In the genomic region with DNA sequence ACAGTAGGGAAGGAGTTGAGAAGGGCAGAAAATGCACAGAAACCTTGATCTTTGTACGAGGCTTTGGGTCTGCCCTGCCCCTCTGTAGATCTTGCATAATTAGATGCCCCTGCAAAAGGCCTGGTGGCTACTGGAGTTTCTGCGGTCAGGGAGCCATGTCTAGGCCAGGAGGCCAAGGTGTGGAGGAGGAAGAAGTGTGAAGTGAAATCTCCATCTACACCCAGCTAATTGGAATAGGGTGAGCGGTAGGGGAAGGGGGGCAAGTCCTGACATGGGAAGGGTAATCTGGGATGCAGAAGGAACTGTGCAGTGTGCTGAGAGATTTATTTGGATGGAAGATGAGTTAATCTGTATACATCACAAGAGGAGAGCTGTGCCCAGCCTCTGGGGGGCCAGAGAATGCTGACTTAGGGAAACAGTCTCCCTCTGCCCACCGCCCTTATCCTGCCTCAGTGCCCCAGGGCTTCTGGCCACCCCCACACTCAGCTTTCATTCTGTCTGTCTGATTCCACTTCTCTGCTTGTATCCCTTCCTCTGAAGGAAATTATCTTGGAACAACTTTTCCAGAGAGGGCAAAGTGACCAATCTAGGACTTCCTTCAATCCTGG, we compare ENCODE assay signal across 22 cellular contexts. TPM values are rescaled to one million over a fixed set of nuclear protein-coding genes. Genes with fewer than 3 reads are reported as not detected.
"Had no signal": no experiment of that assay in that cellular context is flagged by ENCODE, and none has a peak within 500 bp of the region (broad histone marks: within the 10 kb centered on the region; RNA-seq: fewer than 3 reads in every experiment).

No MANE protein-coding gene starts in this region.

- FAIRE-seq: frontal cortex, islet of Langerhans had no signal

- H3K27ac ChIP-seq: coronary artery, heart right ventricle, parathyroid adenoma, prostate gland, spleen had no signal

- H3K9me3 ChIP-seq: heart right ventricle, prostate gland, spleen had no signal

- H3K27ac Mint-ChIP-seq: nephron had no signal

- H3K9ac ChIP-seq: parathyroid adenoma had no signal

- H3K4me3 Mint-ChIP-seq: nephron had no signal

- H3K36me3 ChIP-seq: prostate gland had no signal

- DNase-seq: effector CD8-positive, alpha-beta T cell; heart right ventricle; hypothalamus; mammary epithelial cell; midbrain; naive B cell; retina; spleen; stimulated activated CD4-positive, alpha-beta T cell treated with anti-CD3 and anti-CD28 coated beads, Interleukin-15, amount 100 ng/mL, for 24 hours; stimulated activated CD4-positive, alpha-beta T cell treated with anti-CD3 and anti-CD28 coated beads, Interleukin-2, amount 100 ng/mL, for 24 hours; stimulated activated CD4-positive, alpha-beta T cell treated with anti-CD3 and anti-CD28 coated beads, Interleukin-4, amount 100 ng/mL, for 4 hours; stimulated activated naive CD4-positive, alpha-beta T cell treated with Interleukin-2 at 50 U/mL for 16 hours; trophoblast cell had no signal

- ATAC-seq: esophagus mucosa, heart right ventricle, left lobe of liver, sciatic nerve had no signal

- H3K9me3 Mint-ChIP-seq: naive B cell, nephron had no signal

- H2AFZ ChIP-seq: parathyroid adenoma had no signal

- H3K4me3 ChIP-seq: coronary artery, heart right ventricle, prostate gland, spleen had no signal

RNA-seq across cellular contexts. Expression of gene CYP27B1, which starts 5.4 kb away (rescaled TPM):
- total RNA-seq: frontal cortex had no signal
